Comparison of ENCODE assay signal across 1 cellular context in the genomic region with DNA sequence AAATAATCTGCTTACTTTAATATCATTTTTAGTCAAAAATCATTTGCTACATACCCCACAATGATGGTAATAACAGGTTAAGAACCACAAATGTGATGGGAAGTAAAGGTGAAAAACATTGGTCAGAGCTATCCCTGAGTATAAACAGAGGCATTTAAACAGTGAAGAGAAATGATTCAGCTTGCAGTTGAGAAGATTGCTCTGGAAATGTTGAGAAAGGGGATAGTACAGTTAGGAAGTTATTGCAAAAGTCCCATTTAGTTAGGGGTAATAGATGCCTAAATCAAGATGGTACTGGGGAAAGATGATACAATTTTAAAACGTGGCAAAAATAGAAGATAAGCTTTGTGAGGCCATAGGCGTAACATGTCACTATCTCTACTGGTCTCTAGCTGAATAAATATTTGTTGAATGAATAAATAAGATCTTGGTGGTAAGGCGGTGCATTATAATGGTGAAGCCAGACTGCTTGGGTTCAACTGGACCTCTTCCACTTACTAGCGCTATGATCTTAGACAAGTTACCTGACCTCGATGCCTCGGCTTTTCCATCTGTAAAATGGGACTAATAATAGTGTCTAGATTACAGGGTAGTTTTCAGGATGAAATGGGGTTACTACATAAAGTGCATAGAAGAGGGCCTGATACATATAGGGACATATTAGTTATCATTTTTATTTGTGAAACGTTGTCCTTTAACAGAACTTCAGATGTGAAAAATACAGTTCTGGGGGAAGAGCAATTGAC.
TF ChIP-seq lines count a peak whose summit lies in the region.

No MANE protein-coding gene starts in this region.

TF ChIP-seq in K562, 482 proteins besides CTCF, POLR2A, EP300 and RAD21:
- TF ChIP-seq RBM25 (IDR thresholded peaks at IDR 0.05; ENCODE audit: low read depth, low read length, severe bottlenecking) (peak; percentile 92), SMARCA5 (IDR thresholded peaks at IDR 0.05) (0 out of 2 replicates have a peak, but pooled peaks have one; percentile 40), CBX3 (IDR thresholded peaks at IDR 0.05; ENCODE audit: borderline replicate concordance in 1 of 2, low read length in 2 of 2) (0 out of 3 replicates have a peak, but pooled peaks of 1 of the 2 experiments have one; percentile 35), HDAC2 (IDR thresholded peaks at IDR 0.05) (peak; percentile 82), KLF13 (tag; IDR thresholded peaks at IDR 0.05; ENCODE audit: borderline replicate concordance, low read depth) (no peak), CHD4 (IDR thresholded peaks at IDR 0.05; ENCODE audit: insufficient read depth, insufficient replicate concordance, low read depth, low read length, poor library complexity, severe bottlenecking) (peak; percentile 52), HIVEP1 (CRISPR knock-in tag; IDR thresholded peaks at IDR 0.05) (no peak), GABPB2 (CRISPR knock-in tag; conservative IDR thresholded peaks at IDR 0.05) (no peak), ZNF263 (CRISPR knock-in tag; IDR thresholded peaks at IDR 0.05; ENCODE audit: borderline replicate concordance) (no peak), SMAD1 (IDR thresholded peaks at IDR 0.05; ENCODE audit: low read depth, low read length, partially characterized antibody) (no peak), ADNP (tag; IDR thresholded peaks at IDR 0.05) (peak; percentile 80), KDM1A (IDR thresholded peaks at IDR 0.05) (peak; percentile 62 to 82), BCOR (IDR thresholded peaks at IDR 0.05) (peak; percentile 92)
- TF ChIP-seq, protein P1, sequence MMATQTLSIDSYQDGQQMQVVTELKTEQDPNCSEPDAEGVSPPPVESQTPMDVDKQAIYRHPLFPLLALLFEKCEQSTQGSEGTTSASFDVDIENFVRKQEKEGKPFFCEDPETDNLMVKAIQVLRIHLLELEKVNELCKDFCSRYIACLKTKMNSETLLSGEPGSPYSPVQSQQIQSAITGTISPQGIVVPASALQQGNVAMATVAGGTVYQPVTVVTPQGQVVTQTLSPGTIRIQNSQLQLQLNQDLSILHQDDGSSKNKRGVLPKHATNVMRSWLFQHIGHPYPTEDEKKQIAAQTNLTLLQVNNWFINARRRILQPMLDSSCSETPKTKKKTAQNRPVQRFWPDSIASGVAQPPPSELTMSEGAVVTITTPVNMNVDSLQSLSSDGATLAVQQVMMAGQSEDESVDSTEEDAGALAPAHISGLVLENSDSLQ (IDR thresholded peaks at IDR 0.05) = 0 out of 2 replicates have a peak, but pooled peaks have one; percentile 12
- TF ChIP-seq, protein P2, sequence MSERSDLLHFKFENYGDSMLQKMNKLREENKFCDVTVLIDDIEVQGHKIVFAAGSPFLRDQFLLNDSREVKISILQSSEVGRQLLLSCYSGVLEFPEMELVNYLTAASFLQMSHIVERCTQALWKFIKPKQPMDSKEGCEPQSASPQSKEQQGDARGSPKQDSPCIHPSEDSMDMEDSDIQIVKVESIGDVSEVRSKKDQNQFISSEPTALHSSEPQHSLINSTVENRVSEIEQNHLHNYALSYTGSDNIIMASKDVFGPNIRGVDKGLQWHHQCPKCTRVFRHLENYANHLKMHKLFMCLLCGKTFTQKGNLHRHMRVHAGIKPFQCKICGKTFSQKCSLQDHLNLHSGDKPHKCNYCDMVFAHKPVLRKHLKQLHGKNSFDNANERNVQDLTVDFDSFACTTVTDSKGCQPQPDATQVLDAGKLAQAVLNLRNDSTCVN (CRISPR knock-in tag; IDR thresholded peaks at IDR 0.05) = no peak
- TF ChIP-seq, protein P3, sequence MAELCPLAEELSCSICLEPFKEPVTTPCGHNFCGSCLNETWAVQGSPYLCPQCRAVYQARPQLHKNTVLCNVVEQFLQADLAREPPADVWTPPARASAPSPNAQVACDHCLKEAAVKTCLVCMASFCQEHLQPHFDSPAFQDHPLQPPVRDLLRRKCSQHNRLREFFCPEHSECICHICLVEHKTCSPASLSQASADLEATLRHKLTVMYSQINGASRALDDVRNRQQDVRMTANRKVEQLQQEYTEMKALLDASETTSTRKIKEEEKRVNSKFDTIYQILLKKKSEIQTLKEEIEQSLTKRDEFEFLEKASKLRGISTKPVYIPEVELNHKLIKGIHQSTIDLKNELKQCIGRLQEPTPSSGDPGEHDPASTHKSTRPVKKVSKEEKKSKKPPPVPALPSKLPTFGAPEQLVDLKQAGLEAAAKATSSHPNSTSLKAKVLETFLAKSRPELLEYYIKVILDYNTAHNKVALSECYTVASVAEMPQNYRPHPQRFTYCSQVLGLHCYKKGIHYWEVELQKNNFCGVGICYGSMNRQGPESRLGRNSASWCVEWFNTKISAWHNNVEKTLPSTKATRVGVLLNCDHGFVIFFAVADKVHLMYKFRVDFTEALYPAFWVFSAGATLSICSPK (IDR thresholded peaks at IDR 0.05; ENCODE audit: borderline replicate concordance) = no peak
TF ChIP-seq in K562: peak in this region for 9.
